Comparison of ENCODE assay signal across 11 cellular contexts in the genomic region with DNA sequence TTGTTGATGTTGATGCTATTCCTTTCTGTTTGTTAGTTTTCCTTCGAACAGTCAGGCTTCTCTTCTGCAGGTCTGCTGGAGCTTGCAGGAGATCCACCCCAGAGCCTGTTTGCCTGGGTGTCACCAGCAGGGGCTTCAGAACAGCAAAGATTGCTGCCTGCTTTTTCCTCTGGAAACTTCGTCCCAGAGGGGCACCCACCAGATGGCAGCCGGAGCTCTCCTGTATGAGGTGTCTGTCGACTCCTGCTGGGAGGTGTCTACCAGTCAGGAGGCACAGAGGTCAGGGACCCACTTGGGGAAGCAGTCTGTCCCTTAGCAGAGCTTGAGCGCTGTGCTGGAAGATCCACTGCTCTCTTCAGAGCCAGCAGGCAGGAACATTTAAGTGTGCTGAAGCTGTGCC.
"Had no signal": no experiment of that assay in that cellular context is flagged by ENCODE, and none has a peak within 500 bp of the region (broad histone marks: within the 10 kb centered on the region; RNA-seq: fewer than 3 reads in every experiment).

No MANE protein-coding gene starts in this region.

- H3K4me3 ChIP-seq: gastrocnemius medialis, psoas muscle had no signal

- H3K4me1 ChIP-seq: psoas muscle had no signal

- DNase-seq: activated CD4-positive, alpha-beta memory T cell treated with anti-CD3 and anti-CD28 coated beads, Interleukin-2, amount 10 ng/mL, durations not matched to agents 7 days and 5 days; activated CD4-positive, alpha-beta T cell treated with anti-CD3 and anti-CD28 coated beads for 36 hours; activated CD8-positive, alpha-beta memory T cell treated with anti-CD3 and anti-CD28 coated beads, Interleukin-2, amount 50 U/mL, for 4 hours; activated gamma-delta T cell treated with Interleukin-2 at 50 U/mL for 16 hours; activated naive CD8-positive, alpha-beta T cell treated with anti-CD3 and anti-CD28 coated beads, Interleukin-2, amount 10 ng/mL, durations not matched to agents 7 days and 5 days; gastrocnemius medialis; kidney; mesenchymal stem cell; psoas muscle had no signal

- H3K27ac ChIP-seq: gastrocnemius medialis, psoas muscle, VCaP had no signal

- H3K9me3 ChIP-seq: gastrocnemius medialis had no signal

- H3K36me3 ChIP-seq: gastrocnemius medialis had no signal

- H3K27me3 ChIP-seq: gastrocnemius medialis had no signal

- ATAC-seq: activated CD4-positive, alpha-beta T cell treated with anti-CD3 and anti-CD28 coated beads for 36 hours; gastrocnemius medialis; psoas muscle; sciatic nerve had no signal

- FAIRE-seq: kidney had no signal
